Comparison of ENCODE assay signal across 8 cellular contexts in the genomic region with DNA sequence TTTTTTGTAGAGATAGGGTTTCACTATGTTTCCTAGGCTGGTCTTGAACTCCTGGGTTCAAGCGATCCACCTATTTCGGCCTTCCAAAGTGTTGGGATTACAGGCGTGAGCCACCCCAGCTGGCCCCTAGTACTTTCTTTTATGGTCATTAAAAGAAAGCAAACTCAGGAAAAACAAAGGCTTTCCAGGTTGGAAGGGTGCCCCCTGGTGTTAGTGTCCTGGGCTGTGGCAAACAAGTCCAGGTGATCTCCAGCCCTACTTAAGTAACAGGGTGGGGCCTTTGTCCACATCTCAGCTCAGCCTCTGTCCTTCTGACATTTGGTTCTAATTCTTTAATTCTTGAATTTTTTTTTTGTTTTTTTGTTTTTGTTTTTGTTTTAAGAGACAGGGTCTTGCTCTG. TPM values are rescaled to one million over a fixed set of nuclear protein-coding genes. Genes with fewer than 3 reads are reported as not detected.
DNase-seq lines count a peak whose midpoint lies in the region; ATAC-seq and TF ChIP-seq lines count a peak whose summit lies in the region.

No MANE protein-coding gene starts in this region.

- H3K27me3 Mint-ChIP-seq in CD4-positive, alpha-beta T cell = peaks cover under 1% of the 10 kb centered on the region
- no peaks in the 10 kb centered on the region for H3K27me3 Mint-ChIP-seq in activated CD4-positive, alpha-beta T cell treated with anti-CD3 and anti-CD28 coated beads, Interleukin-2, amount 10 ng/mL, durations not matched to agents 7 days and 5 days

- H3K27ac Mint-ChIP-seq in CD4-positive, alpha-beta T cell = no peak overlapping the region
- H3K27ac Mint-ChIP-seq in activated CD4-positive, alpha-beta T cell treated with anti-CD3 and anti-CD28 coated beads, Interleukin-2, amount 10 ng/mL, durations not matched to agents 7 days and 5 days = no peak overlapping the region
- H3K27ac Mint-ChIP-seq in stimulated activated effector memory CD8-positive, alpha-beta T cell treated with anti-CD3 and anti-CD28 coated beads, Interleukin-12 subunit alpha, Interleukin-12 subunit beta, amount 100 ng/mL, for 72 hours = no peak overlapping the region

- no peaks in the 10 kb centered on the region for H3K9me3 ChIP-seq in CD4-positive, alpha-beta T cell (ENCODE audit: control insufficient read depth, low read length)

- H3K4me3 Mint-ChIP-seq in CD4-positive, alpha-beta T cell = no peak overlapping the region
- no peak overlapping the region for H3K4me3 Mint-ChIP-seq in activated CD4-positive, alpha-beta T cell treated with anti-CD3 and anti-CD28 coated beads, Interleukin-2, amount 10 ng/mL, durations not matched to agents 7 days and 5 days
- no peak overlapping the region for H3K4me3 Mint-ChIP-seq in stimulated activated effector memory CD8-positive, alpha-beta T cell treated with anti-CD3 and anti-CD28 coated beads, Interleukin-12 subunit alpha, Interleukin-12 subunit beta, amount 100 ng/mL, for 72 hours

- H3K27me3 ChIP-seq in CD4-positive, alpha-beta T cell (ENCODE audit: control insufficient read depth, insufficient read depth, low read length) = no peaks in the 10 kb centered on the region
- peaks cover 32% of the 10 kb centered on the region for H3K27me3 ChIP-seq in foreskin keratinocyte

- DNase-seq in CD4-positive, alpha-beta T cell = peak in 6 of 10 experiments; percentile 10 to 38 (median 33)
- DNase-seq in HFF-Myc (ENCODE audit: extremely low read depth, low read depth) (no peak), foreskin keratinocyte (no peak)
- peak; percentile 50 for DNase-seq in activated CD4-positive, alpha-beta T cell treated with anti-CD3 and anti-CD28 coated beads, Interleukin-2, amount 10 ng/mL, durations not matched to agents 7 days and 5 days
- peak; percentile 13 to 26 for DNase-seq in stimulated activated CD8-positive, alpha-beta memory T cell treated with anti-CD3 and anti-CD28 coated beads, Interleukin-2, amount 100 ng/mL, for 48 hours (ENCODE audit: low read depth in 2 of 2)
- DNase-seq in stimulated activated effector memory CD8-positive, alpha-beta T cell treated with anti-CD3 and anti-CD28 coated beads, Interleukin-12 subunit alpha, Interleukin-12 subunit beta, amount 100 ng/mL, for 72 hours (ENCODE audit: low spot score in 2 of 2) = no peak

- peaks cover under 1% of the 10 kb centered on the region for H3K36me3 Mint-ChIP-seq in CD4-positive, alpha-beta T cell (ENCODE audit: low read depth)
- H3K36me3 Mint-ChIP-seq in activated CD4-positive, alpha-beta T cell treated with anti-CD3 and anti-CD28 coated beads, Interleukin-2, amount 10 ng/mL, durations not matched to agents 7 days and 5 days (ENCODE audit: low read depth) = peaks cover 43% of the 10 kb centered on the region
- H3K36me3 Mint-ChIP-seq in stimulated activated effector memory CD8-positive, alpha-beta T cell treated with anti-CD3 and anti-CD28 coated beads, Interleukin-12 subunit alpha, Interleukin-12 subunit beta, amount 100 ng/mL, for 72 hours = peaks cover 3% of the 10 kb centered on the region

- ATAC-seq in CD4-positive, alpha-beta T cell (ENCODE audit: poor library complexity) = no peak
- ATAC-seq in foreskin keratinocyte (no peak), HG02840 (IDR thresholded peaks at IDR 0.05; ENCODE audit: low FRiP score, unreplicated experiment) (no peak), GM21576 (IDR thresholded peaks at IDR 0.05; ENCODE audit: unreplicated experiment) (no peak)
- ATAC-seq in stimulated activated effector memory CD8-positive, alpha-beta T cell treated with anti-CD3 and anti-CD28 coated beads, Interleukin-12 subunit alpha, Interleukin-12 subunit beta, amount 100 ng/mL, for 72 hours = no peak

- no peak overlapping the region for H3K4me3 ChIP-seq in HFF-Myc (replicated peaks; ENCODE audit: low read depth, low read length)

- intact Hi-C loops in CD4-positive, alpha-beta T cell (cut with DNase I, micrococcal nuclease) = no loop called here

- H3K4me1 ChIP-seq in foreskin keratinocyte = no peaks in the 10 kb centered on the region

- H3K9me3 Mint-ChIP-seq in CD4-positive, alpha-beta T cell = no peaks in the 10 kb centered on the region
- no peaks in the 10 kb centered on the region for H3K9me3 Mint-ChIP-seq in activated CD4-positive, alpha-beta T cell treated with anti-CD3 and anti-CD28 coated beads, Interleukin-2, amount 10 ng/mL, durations not matched to agents 7 days and 5 days
- H3K9me3 Mint-ChIP-seq in stimulated activated effector memory CD8-positive, alpha-beta T cell treated with anti-CD3 and anti-CD28 coated beads, Interleukin-12 subunit alpha, Interleukin-12 subunit beta, amount 100 ng/mL, for 72 hours = no peaks in the 10 kb centered on the region

- peaks cover 21% of the 10 kb centered on the region for H3K4me1 Mint-ChIP-seq in CD4-positive, alpha-beta T cell (ENCODE audit: low read depth)
- H3K4me1 Mint-ChIP-seq in activated CD4-positive, alpha-beta T cell treated with anti-CD3 and anti-CD28 coated beads, Interleukin-2, amount 10 ng/mL, durations not matched to agents 7 days and 5 days = peaks cover 50% of the 10 kb centered on the region
- peaks cover 37% of the 10 kb centered on the region for H3K4me1 Mint-ChIP-seq in stimulated activated effector memory CD8-positive, alpha-beta T cell treated with anti-CD3 and anti-CD28 coated beads, Interleukin-12 subunit alpha, Interleukin-12 subunit beta, amount 100 ng/mL, for 72 hours

- TF ChIP-seq CTCF in CD4-positive, alpha-beta T cell (IDR thresholded peaks at IDR 0.05) = peak; percentile 57
- TF ChIP-seq CTCF in HFF-Myc (IDR thresholded peaks at IDR 0.05; ENCODE audit: low read depth, low read length, missing control alignments) = peak; percentile 66
- peak; percentile 72 for TF ChIP-seq CTCF in foreskin keratinocyte (conservative IDR thresholded peaks at IDR 0.05)

- no peak overlapping the region for H3K27ac ChIP-seq in CD4-positive, alpha-beta T cell (ENCODE audit: low read depth, low read length)
- H3K27ac ChIP-seq in foreskin keratinocyte = no peak overlapping the region

- CTCF ChIA-PET in CD4-positive, alpha-beta T cell (lab: Charles Lee) = no interaction called here
- CTCF ChIA-PET in activated CD4-positive, alpha-beta T cell treated with anti-CD3 and anti-CD28 coated beads, Interleukin-2, amount 10 ng/mL, durations not matched to agents 7 days and 5 days (lab: Charles Lee) = interaction anchor here (0.6 to 2.8 kb wide), 11 partner anchors 11 to 148 kb away, joined by 3 to 10 read pairs (median 5); no protein-coding TSS in a partner anchor

- POLR2A ChIA-PET in CD4-positive, alpha-beta T cell (lab: Charles Lee) = interaction anchor here (2.1 kb wide), 1 partner anchor 83 kb away, joined by 6 read pairs; no protein-coding TSS in a partner anchor
- POLR2A ChIA-PET in activated CD4-positive, alpha-beta T cell treated with anti-CD3 and anti-CD28 coated beads, Interleukin-2, amount 10 ng/mL, durations not matched to agents 7 days and 5 days (lab: Charles Lee) = interaction anchor here (1.1 kb wide), 1 partner anchor 32 kb away, joined by 4 read pairs; the partner anchor contains the start of gene TOP2A

RNA-seq across cellular contexts. Expression of gene IGFBP4, which starts 6.9 kb away (rescaled TPM):
- 1 to 10 TPM; 2.5 to 2.6 TPM for total RNA-seq in CD4-positive, alpha-beta T cell
- 10 to 100 TPM; 65.2 to 67.9 TPM for total RNA-seq in activated CD4-positive, alpha-beta T cell treated with anti-CD3 and anti-CD28 coated beads, Interleukin-2, amount 10 ng/mL, durations not matched to agents 7 days and 5 days
- total RNA-seq in foreskin keratinocyte = 7.7 and 18.4 TPM in 2 replicates
- 11.5 and 28.3 TPM in 2 replicates for polyA plus RNA-seq in foreskin keratinocyte

RNA-seq across cellular contexts. Expression of gene TOP2A, which starts 32.5 kb away (rescaled TPM):
- 1 to 10 TPM; 3.6 to 3.8 TPM for total RNA-seq in CD4-positive, alpha-beta T cell
- 100 to 1,000 TPM; 504 to 522 TPM for total RNA-seq in activated CD4-positive, alpha-beta T cell treated with anti-CD3 and anti-CD28 coated beads, Interleukin-2, amount 10 ng/mL, durations not matched to agents 7 days and 5 days
- 111 and 148 TPM in 2 replicates for total RNA-seq in foreskin keratinocyte
- polyA plus RNA-seq in foreskin keratinocyte = 81.1 and 112 TPM in 2 replicates

RNA-seq across cellular contexts. Expression of gene TNS4, which starts 51.2 kb away (rescaled TPM):
- 1 to 10 TPM; 3.0 to 4.2 TPM for total RNA-seq in CD4-positive, alpha-beta T cell
- 1 to 10 TPM; 3.5 to 3.7 TPM for total RNA-seq in activated CD4-positive, alpha-beta T cell treated with anti-CD3 and anti-CD28 coated beads, Interleukin-2, amount 10 ng/mL, durations not matched to agents 7 days and 5 days
- total RNA-seq in foreskin keratinocyte = 285 and 352 TPM in 2 replicates
- polyA plus RNA-seq in foreskin keratinocyte = 271 and 305 TPM in 2 replicates

Comparison
In these comparisons a context has a peak if more than half of its experiments do, and no peak if none do; other contexts are left out.
1. DNase-seq: peak in CD4-positive, alpha-beta T cell (6 of 10), activated CD4-positive, alpha-beta T cell treated with anti-CD3 and anti-CD28 coated beads, Interleukin-2, amount 10 ng/mL, durations not matched to agents 7 days and 5 days (single experiment) and stimulated activated CD8-positive, alpha-beta memory T cell treated with anti-CD3 and anti-CD28 coated beads, Interleukin-2, amount 100 ng/mL, for 48 hours (2 of 2); none in HFF-Myc (single experiment), foreskin keratinocyte (0 of 2) and stimulated activated effector memory CD8-positive, alpha-beta T cell treated with anti-CD3 and anti-CD28 coated beads, Interleukin-12 subunit alpha, Interleukin-12 subunit beta, amount 100 ng/mL, for 72 hours (0 of 2).
2. RNA of gene TOP2A, which starts 32.5 kb away (total RNA-seq): 504 to 522 TPM in activated CD4-positive, alpha-beta T cell treated with anti-CD3 and anti-CD28 coated beads, Interleukin-2, amount 10 ng/mL, durations not matched to agents 7 days and 5 days and 111 to 148 TPM in foreskin keratinocyte; 3.6 to 3.8 TPM in CD4-positive, alpha-beta T cell; every median in the first group is over 10 times any median in the second.
3. RNA of gene TNS4, which starts 51.2 kb away (total RNA-seq): 285 to 352 TPM in foreskin keratinocyte; 3.0 to 4.2 TPM in CD4-positive, alpha-beta T cell and 3.5 to 3.7 TPM in activated CD4-positive, alpha-beta T cell treated with anti-CD3 and anti-CD28 coated beads, Interleukin-2, amount 10 ng/mL, durations not matched to agents 7 days and 5 days; every median in the first group is over 10 times any median in the second.
4. Peak in every context shown above with its lines, with median percentiles within 50 percentile points of each other: CTCF ChIP-seq.